Comparison of ENCODE assay signal across 1 cellular context in genomic region chr12:103929051-103929908, GRCh38.
TF ChIP-seq lines count a peak whose summit lies in the region.

No MANE protein-coding gene starts in this region.

TF ChIP-seq in A549, 52 proteins besides CTCF, POLR2A, EP300 and RAD21 (continued from another document):
- TF ChIP-seq NFE2L2 (conservative IDR thresholded peaks at IDR 0.05; ENCODE audit: low read length) (no peak), CEBPB (IDR thresholded peaks at IDR 0.05) (no peak), ESRRA (IDR thresholded peaks at IDR 0.05; ENCODE audit: borderline replicate concordance, low read length) (no peak)
- TF ChIP-seq, protein P1, sequence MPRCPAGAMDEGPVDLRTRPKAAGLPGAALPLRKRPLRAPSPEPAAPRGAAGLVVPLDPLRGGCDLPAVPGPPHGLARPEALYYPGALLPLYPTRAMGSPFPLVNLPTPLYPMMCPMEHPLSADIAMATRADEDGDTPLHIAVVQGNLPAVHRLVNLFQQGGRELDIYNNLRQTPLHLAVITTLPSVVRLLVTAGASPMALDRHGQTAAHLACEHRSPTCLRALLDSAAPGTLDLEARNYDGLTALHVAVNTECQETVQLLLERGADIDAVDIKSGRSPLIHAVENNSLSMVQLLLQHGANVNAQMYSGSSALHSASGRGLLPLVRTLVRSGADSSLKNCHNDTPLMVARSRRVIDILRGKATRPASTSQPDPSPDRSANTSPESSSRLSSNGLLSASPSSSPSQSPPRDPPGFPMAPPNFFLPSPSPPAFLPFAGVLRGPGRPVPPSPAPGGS (IDR thresholded peaks at IDR 0.05): peak; percentile 73; the same call in 1 of the 3 replicates
